ENCODE assay signal across 25 cellular contexts in genomic region chr14:105426416-105427130, GRCh38. TPM values are rescaled to one million over a fixed set of nuclear protein-coding genes. Genes with fewer than 3 reads are reported as not detected.
A peak's percentile ranks its signal among the peaks of the same experiment; 100 is the strongest.
DNase-seq lines count a peak whose midpoint lies in the region; ATAC-seq, FAIRE-seq and TF ChIP-seq lines count a peak whose summit lies in the region.
"Had no signal": no experiment of that assay in that cellular context is flagged by ENCODE, and none has a peak within 500 bp of the region (broad histone marks: within the 10 kb centered on the region; RNA-seq: fewer than 3 reads in every experiment).

No MANE protein-coding gene starts in this region.

- H3K9me3 Mint-ChIP-seq in Caco-2 (ENCODE audit: unreplicated experiment), result no peaks in the 10 kb centered on the region
- H3K9me3 Mint-ChIP-seq: CD8-positive, alpha-beta T cell had no signal

- H3K36me3 ChIP-seq in BLaER1 (peaks cover 92% of the 10 kb centered on the region), K562 (ENCODE audit: control insufficient read depth, insufficient read depth, low read length) (peaks cover 66% of the 10 kb centered on the region), Caco-2 (ENCODE audit: control insufficient read depth, insufficient read depth, low read length) (peaks cover 2% of the 10 kb centered on the region; the same call in 1 of the 2 replicates)

- no peak for TF ChIP-seq EP300 in K562 (IDR thresholded peaks at IDR 0.05; ENCODE audit: low read length)

- TF ChIP-seq CTCF in K562 (IDR thresholded peaks at IDR 0.05 in 2 of 3, conservative IDR thresholded peaks at IDR 0.05 in 1 of 3; ENCODE audit: insufficient read depth in 2 of 3, low read depth in 1 of 3, low read length in 3 of 3) (no peak), Caco-2 (IDR thresholded peaks at IDR 0.05; ENCODE audit: insufficient read depth in 1 of 2, low read depth in 1 of 2, low read length in 1 of 2, severe bottlenecking in 1 of 2, unreplicated experiment in 1 of 2) (no peak)

- H3K9me1 ChIP-seq in K562 (ENCODE audit: control insufficient read depth, insufficient read depth, low read length), result peaks cover 6% of the 10 kb centered on the region

- H3K4me2 ChIP-seq in BLaER1 (no peak overlapping the region), K562 (ENCODE audit: insufficient read depth, low read length) (no peak overlapping the region)
- H3K4me2 ChIP-seq: BLaER1 treated with 17β-estradiol and CSF1 and Interleukin-3, amounts not matched to agents 10 nM and 100 nM; PC-9 had no signal

- BruUV-seq in K562 (replicated peaks; lab: Mats Ljungman, UMichigan) (no TSS peak), Caco-2 (replicated peaks; lab: Mats Ljungman, UMichigan) (no TSS peak)

- in situ Hi-C loops in K562 (cut with MboI), result no loop called here

- TF ChIP-seq RAD21 in K562 (CRISPR knock-in tag; conservative IDR thresholded peaks at IDR 0.05 in 1 of 2, IDR thresholded peaks at IDR 0.05 in 1 of 2), result no peak

- peaks cover 100% of the 10 kb centered on the region for H4K20me1 ChIP-seq in BLaER1
- no peaks in the 10 kb centered on the region for H4K20me1 ChIP-seq in K562 (replicated peaks; ENCODE audit: control insufficient read depth, insufficient read depth, low read length)

- H3K9ac ChIP-seq in BLaER1 (peak overlapping the region; percentile 24; the same call in 1 of the 2 replicates), K562 (ENCODE audit: insufficient read depth in 1 of 2, low read depth in 2 of 2, low read length in 2 of 2) (no peak overlapping the region)
- H3K9ac ChIP-seq: BLaER1 treated with 17β-estradiol and CSF1 and Interleukin-3, amounts not matched to agents 10 nM and 100 nM had no signal

- ATAC-seq in K562, result no peak
- ATAC-seq: CD8-positive, alpha-beta T cell; SK-N-SH treated with all-trans-retinoic acid at 6 μM for 48 hours had no signal

- H3K27me3 ChIP-seq in BLaER1 (no peaks in the 10 kb centered on the region), K562 (ENCODE audit: control insufficient read depth in 2 of 2, insufficient read depth in 2 of 2, low read length in 2 of 2) (no peaks in the 10 kb centered on the region), Caco-2 (replicated peaks; ENCODE audit: control insufficient read depth, insufficient read depth, low read length) (no peaks in the 10 kb centered on the region)
- H3K27me3 ChIP-seq: BLaER1 treated with 17β-estradiol and CSF1 and Interleukin-3, amounts not matched to agents 10 nM and 100 nM had no signal

- FAIRE-seq in GM12892 (lab: Jason Lieb, UNC), result no peak
- FAIRE-seq in K562 (lab: Jason Lieb, UNC), result no peak

- TF ChIP-seq POLR2A in GM12892 (IDR thresholded peaks at IDR 0.05; ENCODE audit: low read depth, low read length) (no peak), K562 (conservative IDR thresholded peaks at IDR 0.05) (no peak)

- WGBS in K562 (ENCODE audit: insufficient coverage, low coverage, missing lambda C conversion rate), result 100% methylated on average over 10 of the region's 21 CpGs

- no peak overlapping the region for H3K27ac Mint-ChIP-seq in Caco-2 (ENCODE audit: unreplicated experiment)

- H3K27ac ChIP-seq in BLaER1 (no peak overlapping the region), K562 (ENCODE audit: extremely low read depth, low read depth, low read length) (no peak overlapping the region)
- H3K27ac ChIP-seq: BLaER1 treated with 17β-estradiol and CSF1 and Interleukin-3, amounts not matched to agents 10 nM and 100 nM; HL-60; PC-9 had no signal

- H3K9me3 ChIP-seq in BLaER1 (peaks cover 27% of the 10 kb centered on the region), K562 (replicated peaks; ENCODE audit: control insufficient read depth, insufficient read depth, low read depth, low read length) (no peaks in the 10 kb centered on the region; the same call in 1 of the 2 replicates), Caco-2 (no peaks in the 10 kb centered on the region)
- H3K9me3 ChIP-seq: HAP-1 had no signal

- intact Hi-C loops in K562 (cut with micrococcal nuclease), result no loop called here
- intact Hi-C loops in Caco-2 (cut with micrococcal nuclease; ENCODE audit: unreplicated experiment), result no loop called here

- H3K79me2 ChIP-seq in K562 (ENCODE audit: control insufficient read depth, insufficient read depth, low read length), result peaks cover 87% of the 10 kb centered on the region

- peaks cover 59% of the 10 kb centered on the region for H3K4me1 ChIP-seq in BLaER1
- peaks cover 0 to 39% of the 10 kb centered on the region in 2 experiments; a peak in 2 of 5 replicates for H3K4me1 ChIP-seq in K562 (replicated peaks in 1 of 2; ENCODE audit: control insufficient read depth in 2 of 2, insufficient read depth in 2 of 2, low read length in 2 of 2)
- no peaks in the 10 kb centered on the region for H3K4me1 ChIP-seq in Caco-2

- H3K36me3 Mint-ChIP-seq in Caco-2 (ENCODE audit: insufficient read depth, unreplicated experiment), result peaks cover 63% of the 10 kb centered on the region

- no peaks in the 10 kb centered on the region for H3K4me1 Mint-ChIP-seq in Caco-2 (ENCODE audit: low read depth, unreplicated experiment)

- H3K4me3 ChIP-seq in BLaER1 (no peak overlapping the region), K562 (no peak overlapping the region), Caco-2 (ENCODE audit: low read depth, low read length) (no peak overlapping the region)
- H3K4me3 ChIP-seq: BLaER1 treated with 17β-estradiol and CSF1 and Interleukin-3, amounts not matched to agents 10 nM and 100 nM; HAP-1; PC-9 had no signal

- H3K4me3 Mint-ChIP-seq in Caco-2 (ENCODE audit: unreplicated experiment), result no peak overlapping the region
- H3K4me3 Mint-ChIP-seq: CD8-positive, alpha-beta T cell had no signal

- no peaks in the 10 kb centered on the region for H3K27me3 Mint-ChIP-seq in Caco-2 (ENCODE audit: insufficient read depth, unreplicated experiment)

- H2AFZ ChIP-seq in K562 (ENCODE audit: low read depth, low read length), result no peak overlapping the region
- H2AFZ ChIP-seq: PC-9 had no signal

- CTCF ChIA-PET in K562 (lab: Yijun Ruan, JAX; ENCODE audit: low intra/inter-chr PET ratio), result interaction anchor here (0.5 kb wide), 1 partner anchor 201 kb away, joined by 3 read pairs; no protein-coding TSS in a partner anchor
- CTCF ChIA-PET in Caco-2 (lab: Charles Lee), result no interaction called here

- POLR2A ChIA-PET in K562 (lab: Yijun Ruan, JAX) (no interaction called here), Caco-2 (lab: Charles Lee) (no interaction called here)

- DNase-seq in GM12892 (ENCODE audit: insufficient read length) (peak; percentile 19), K562 (ENCODE audit: extremely low read depth in 1 of 4, low spot score in 3 of 4) (no peak), mesenteric fat pad (ENCODE audit: low spot score) (peak; percentile 84), Caco-2 (no peak), NCI-H2171 (lab: John Stamatoyannopoulos, UW) (no peak)
- DNase-seq in stimulated activated naive CD4-positive, alpha-beta T cell (lab: John Stamatoyannopoulos, UW), result no peak
- DNase-seq: Calu3; CD8-positive, alpha-beta T cell; DMS53; GDM1; KG1; NCI-H1092; NCI-H1436; NCI-H187 treated with DMSO at 0.1 percent for 48 hours; NCI-H2107; NCI-H2227 treated with DMSO at 0.1 percent for 48 hours; NCI-H510A; PC-9; RPMI8226 had no signal

RNA-seq across cellular contexts. Expression of gene MTA1, which starts 6.9 kb away (rescaled TPM):
- polyA plus RNA-seq in GM12892 (2012; ENCODE audit: missing spikeins), result 24.6 TPM
- total RNA-seq in K562 (2011; cell fraction: chromatin; rRNA removed; ENCODE audit: low replicate concordance), result 154 and 390 TPM in 2 replicates
- total RNA-seq in K562 (2011; cell fraction: nucleolus; rRNA removed), result 257 and 271 TPM in 2 replicates
- total RNA-seq in K562 (2011; cell fraction: nucleoplasm; rRNA removed), result 138 and 156 TPM in 2 replicates
- total RNA-seq in K562 (2014; rRNA removed), result 48.1 and 61.0 TPM in 2 replicates
- total RNA-seq in K562 (2014; rRNA removed; fragmentation: Illumina TruSeq; extraction: Trizol), result 11.6 and 12.2 TPM in 2 replicates
- 32.3 and 33.4 TPM in 2 replicates for total RNA-seq in K562 (2015; rRNA removed; fragmentation: Illumina TruSeq; extraction: Trizol)
- 107 and 118 TPM in 2 replicates for total RNA-seq in K562 (2021)
- 47.7 and 58.6 TPM in 2 replicates for polyA plus RNA-seq in K562 (2011; rRNA removed)
- 31.6 and 47.1 TPM in 2 replicates for polyA plus RNA-seq in K562 (2011; cell fraction: cytosol; rRNA removed)
- polyA plus RNA-seq in K562 (2011; cell fraction: nucleus; rRNA removed), result 383 and 622 TPM in 2 replicates
- polyA plus RNA-seq in K562 (2012), result 74.0 and 91.7 TPM in 2 replicates
- 29.5 and 45.4 TPM in 2 replicates for polyA plus RNA-seq in K562 (2014; fragmentation: Illumina TruSeq; extraction: Trizol)
- polyA plus RNA-seq in K562 (2014; fragmentation: Nextera tagmentation; extraction: Ambion mirVana), result under 1 TPM; 0.13 to 0.14 TPM
- 90.0 and 103 TPM in 2 replicates for polyA plus RNA-seq in K562 (2014; rRNA removed)
- 13.9 and 22.6 TPM in 2 replicates for polyA minus RNA-seq in K562 (2011; rRNA and poly(A)+ RNA removed)
- 69.0 and 80.6 TPM in 2 replicates for polyA minus RNA-seq in K562 (2011; cell fraction: cytosol; rRNA and poly(A)+ RNA removed)
- 102 and 104 TPM in 2 replicates for polyA minus RNA-seq in K562 (2011; cell fraction: nucleus; rRNA and poly(A)+ RNA removed)
- total RNA-seq in mesenteric fat pad, result 87.1 TPM
- 158 and 167 TPM in 2 replicates for total RNA-seq in Caco-2 (2022)

RNA-seq across cellular contexts. Expression of gene TEX22, which starts 28.2 kb away (rescaled TPM):
- 0.32 TPM for polyA plus RNA-seq in GM12892 (2012; ENCODE audit: missing spikeins)
- 2.3 and 5.1 TPM in 2 replicates for total RNA-seq in K562 (2011; cell fraction: chromatin; rRNA removed; ENCODE audit: low replicate concordance)
- 2.6 and 3.8 TPM in 2 replicates for total RNA-seq in K562 (2011; cell fraction: nucleolus; rRNA removed)
- 1.9 and 2.6 TPM in 2 replicates for total RNA-seq in K562 (2011; cell fraction: nucleoplasm; rRNA removed)
- 0.04 and 0.05 TPM in 2 replicates for total RNA-seq in K562 (2014; rRNA removed)
- 0.06 and 0.55 TPM in 2 replicates for total RNA-seq in K562 (2014; rRNA removed; fragmentation: Illumina TruSeq; extraction: Trizol)
- 0.14 and 0.45 TPM in 2 replicates for total RNA-seq in K562 (2015; rRNA removed; fragmentation: Illumina TruSeq; extraction: Trizol)
- total RNA-seq in K562 (2021), result 1.0 and 1.7 TPM in 2 replicates
- polyA plus RNA-seq in K562 (2011; rRNA removed), result 0.31 and 0.50 TPM in 2 replicates
- 0.22 and 0.66 TPM in 2 replicates for polyA plus RNA-seq in K562 (2011; cell fraction: cytosol; rRNA removed)
- 3.7 and 7.3 TPM in 2 replicates for polyA plus RNA-seq in K562 (2011; cell fraction: nucleus; rRNA removed)
- 0.14 and 0.36 TPM in 2 replicates for polyA plus RNA-seq in K562 (2012)
- polyA plus RNA-seq in K562 (2014; fragmentation: Illumina TruSeq; extraction: Trizol), result 0.04 and 0.14 TPM in 2 replicates
- not detected for polyA plus RNA-seq in K562 (2014; fragmentation: Nextera tagmentation; extraction: Ambion mirVana)
- polyA plus RNA-seq in K562 (2014; rRNA removed), result 0.18 and 0.23 TPM in 2 replicates
- polyA minus RNA-seq in K562 (2011; rRNA and poly(A)+ RNA removed), result 0.11 and 0.12 TPM in 2 replicates
- polyA minus RNA-seq in K562 (2011; cell fraction: cytosol; rRNA and poly(A)+ RNA removed), result not detected in 2 replicates
- 0.56 and 0.94 TPM in 2 replicates for polyA minus RNA-seq in K562 (2011; cell fraction: nucleus; rRNA and poly(A)+ RNA removed)
- not detected for total RNA-seq in mesenteric fat pad
- 0.86 and 0.91 TPM in 2 replicates for total RNA-seq in Caco-2 (2022)
- total RNA-seq: HT-29 had no signal

RNA-seq across cellular contexts. Expression of gene CRIP2, which starts 48.0 kb away (rescaled TPM):
- polyA plus RNA-seq in GM12892 (2012; ENCODE audit: missing spikeins), result not detected
- 2.6 TPM in 1 of 2 replicates, not detected in the other for total RNA-seq in K562 (2011; cell fraction: chromatin; rRNA removed; ENCODE audit: low replicate concordance)
- total RNA-seq in K562 (2011; cell fraction: nucleolus; rRNA removed), result 0.53 and 1.7 TPM in 2 replicates
- 1.2 and 1.5 TPM in 2 replicates for total RNA-seq in K562 (2011; cell fraction: nucleoplasm; rRNA removed)
- total RNA-seq in K562 (2014; rRNA removed), result 1.7 and 2.0 TPM in 2 replicates
- not detected in 2 replicates for total RNA-seq in K562 (2014; rRNA removed; fragmentation: Illumina TruSeq; extraction: Trizol)
- total RNA-seq in K562 (2015; rRNA removed; fragmentation: Illumina TruSeq; extraction: Trizol), result 0.33 and 0.34 TPM in 2 replicates
- 1.2 and 1.7 TPM in 2 replicates for total RNA-seq in K562 (2021)
- polyA plus RNA-seq in K562 (2011; rRNA removed), result 1.0 and 2.2 TPM in 2 replicates
- 4.4 and 9.0 TPM in 2 replicates for polyA plus RNA-seq in K562 (2011; cell fraction: cytosol; rRNA removed)
- 4.8 and 11.0 TPM in 2 replicates for polyA plus RNA-seq in K562 (2011; cell fraction: nucleus; rRNA removed)
- 1.4 and 1.9 TPM in 2 replicates for polyA plus RNA-seq in K562 (2012)
- 0.18 and 0.51 TPM in 2 replicates for polyA plus RNA-seq in K562 (2014; fragmentation: Illumina TruSeq; extraction: Trizol)
- polyA plus RNA-seq in K562 (2014; fragmentation: Nextera tagmentation; extraction: Ambion mirVana), result under 1 TPM; 0.25 to 0.27 TPM
- 0.16 and 1.2 TPM in 2 replicates for polyA plus RNA-seq in K562 (2014; rRNA removed)
- polyA minus RNA-seq in K562 (2011; rRNA and poly(A)+ RNA removed), result 0.39 TPM in 1 of 2 replicates, not detected in the other
- polyA minus RNA-seq in K562 (2011; cell fraction: cytosol; rRNA and poly(A)+ RNA removed), result 1.2 and 2.0 TPM in 2 replicates
- 0.67 and 0.94 TPM in 2 replicates for polyA minus RNA-seq in K562 (2011; cell fraction: nucleus; rRNA and poly(A)+ RNA removed)
- total RNA-seq in mesenteric fat pad, result 82.8 TPM
- total RNA-seq in Caco-2 (2022), result 0.88 and 1.5 TPM in 2 replicates

Comparison
In these comparisons a context has a peak if more than half of its experiments do, and no peak if none do; other contexts are left out.
1. DNase-seq: peak in GM12892 (single experiment) and mesenteric fat pad (single experiment); none in K562 (0 of 4), stimulated activated naive CD4-positive, alpha-beta T cell (0 of 6), Caco-2 (0 of 2) and NCI-H2171 (single experiment).
2. RNA of gene CRIP2, which starts 48.0 kb away (total RNA-seq): 82.8 TPM in mesenteric fat pad (single experiment); 0.33 to 2.6 TPM in K562 and 0.88 to 1.5 TPM in Caco-2; every median in the first group is over 10 times any median in the second.